17 cellular contexts compared by ENCODE assay signal in the genomic region with DNA sequence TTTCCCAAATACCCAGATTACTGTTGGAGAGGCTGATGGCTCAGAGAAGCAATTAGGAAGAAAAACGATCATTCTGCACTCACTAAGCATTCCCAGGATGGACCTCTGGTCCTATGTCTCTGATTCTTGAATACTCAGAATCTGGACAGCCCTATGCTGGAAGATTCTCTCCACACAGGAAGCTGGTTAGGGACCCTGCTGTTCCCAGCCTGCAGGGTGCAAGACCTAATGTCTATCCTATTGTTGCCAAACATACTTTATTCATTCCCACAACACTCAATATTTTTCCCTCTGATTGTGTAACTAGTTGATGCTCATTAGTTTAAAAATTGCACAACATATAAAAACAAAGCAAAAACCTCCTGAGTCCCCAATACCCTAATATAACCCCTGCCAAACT.
A peak's percentile ranks its signal among the peaks of the same experiment; 100 is the strongest.
DNase-seq lines count a peak whose midpoint lies in the region; ATAC-seq and TF ChIP-seq lines count a peak whose summit lies in the region.
"Had no signal": no experiment of that assay in that cellular context is flagged by ENCODE, and none has a peak within 500 bp of the region (broad histone marks: within the 10 kb centered on the region; RNA-seq: fewer than 3 reads in every experiment).

No MANE protein-coding gene starts in this region.

- 29% methylated on average over 1 of the region's 1 CpG for whole genome bisulfite sequencing in right cardiac atrium

- H3K4me3 ChIP-seq in right cardiac atrium (ENCODE audit: low read length) (no peak overlapping the region), A673 (ENCODE audit: low read depth, low read length, poor library complexity, severe bottlenecking) (no peak overlapping the region), fibroblast of mammary gland (ENCODE audit: control insufficient read depth, low read depth, low read length) (no peak overlapping the region)
- H3K4me3 ChIP-seq: BLaER1, GM23248 had no signal

- H3K4me1 ChIP-seq in right cardiac atrium (ENCODE audit: control insufficient read depth, insufficient read depth, low read length), result no peaks in the 10 kb centered on the region
- peaks cover 6% of the 10 kb centered on the region for H3K4me1 ChIP-seq in A673 (ENCODE audit: insufficient read depth, low read length, poor library complexity, severe bottlenecking)
- H3K4me1 ChIP-seq: Caco-2 had no signal

- no peaks in the 10 kb centered on the region for H3K36me3 ChIP-seq in A673 (ENCODE audit: insufficient read depth, low read length, poor library complexity, severe bottlenecking)
- H3K36me3 ChIP-seq: BLaER1 had no signal

- DNase-seq in Right ventricle myocardium inferior (ENCODE audit: missing footprints) (no peak), right cardiac atrium (no peak), A673 (ENCODE audit: low spot score) (peak; percentile 49), fibroblast of mammary gland (ENCODE audit: low read depth) (peak; percentile 29), sciatic nerve (ENCODE audit: low spot score) (no peak), T-helper 1 cell (no peak)
- DNase-seq: AML-193; Caco-2; CD8-positive, alpha-beta memory T cell; DND-41; GDM1; GM23248; H9 had no signal

- CTCF ChIA-PET in A673 (lab: Charles Lee), result no interaction called here

- H3K9me3 ChIP-seq in right cardiac atrium (ENCODE audit: control insufficient read depth, low read length), result no peaks in the 10 kb centered on the region
- no peaks in the 10 kb centered on the region for H3K9me3 ChIP-seq in A673 (ENCODE audit: low read depth, low read length, poor library complexity, severe bottlenecking)
- H3K9me3 ChIP-seq: BLaER1, Caco-2 had no signal

- ATAC-seq in Right ventricle myocardium inferior (peak; percentile 68), right cardiac atrium (no peak), sciatic nerve (peak; percentile 93), HG03159 (IDR thresholded peaks at IDR 0.05; ENCODE audit: unreplicated experiment) (no peak), HG02870 (IDR thresholded peaks at IDR 0.05; ENCODE audit: unreplicated experiment) (no peak)

- TF ChIP-seq CTCF in A673 (conservative IDR thresholded peaks at IDR 0.05; ENCODE audit: low read depth, low read length) (no peak), fibroblast of mammary gland (conservative IDR thresholded peaks at IDR 0.05; ENCODE audit: control insufficient read depth, insufficient read depth, low read depth, low read length) (no peak)

- BruUV-seq in A673 (replicated peaks; lab: Mats Ljungman, UMichigan), result no TSS peak

- H3K27me3 ChIP-seq in right cardiac atrium (ENCODE audit: control insufficient read depth, insufficient read depth) (no peaks in the 10 kb centered on the region), A673 (replicated peaks; ENCODE audit: insufficient read depth, low read depth, low read length, poor library complexity) (no peaks in the 10 kb centered on the region)
- H3K27me3 ChIP-seq: BLaER1 had no signal

- H3K27ac ChIP-seq in right cardiac atrium (ENCODE audit: low read length) (no peak overlapping the region), A673 (ENCODE audit: low read depth, low read length, poor library complexity, severe bottlenecking) (no peak overlapping the region)
- H3K27ac ChIP-seq: 22Rv1, BLaER1, GM23248 had no signal

- intact Hi-C loops in Right ventricle myocardium inferior (cut with DNase I), result no loop called here
- intact Hi-C loops in right cardiac atrium (cut with DNase I), result no loop called here
- intact Hi-C loops in A673 (cut with micrococcal nuclease; ENCODE audit: unreplicated experiment), result no loop called here
- intact Hi-C loops in sciatic nerve (cut with DNase I), result no loop called here

- POLR2A ChIA-PET in A673 (lab: Charles Lee; ENCODE audit: low non-redundant PET), result no interaction called here

Comparison
In these comparisons a context has a peak if more than half of its experiments do, and no peak if none do; other contexts are left out.
1. ATAC-seq: peak in Right ventricle myocardium inferior (single experiment) and sciatic nerve (single experiment); none in right cardiac atrium (0 of 2), HG03159 (single experiment) and HG02870 (single experiment).
2. DNase-seq: peak in A673 (single experiment) and fibroblast of mammary gland (single experiment); none in Right ventricle myocardium inferior (single experiment), right cardiac atrium (0 of 3), sciatic nerve (single experiment) and T-helper 1 cell (0 of 5).